8 cellular contexts compared by ENCODE assay signal in genomic region chr19:10259162-10259905, GRCh38. TPM values are rescaled to one million over a fixed set of nuclear protein-coding genes. Genes with fewer than 3 reads are reported as not detected.
DNase-seq lines count a peak whose midpoint lies in the region; ATAC-seq, FAIRE-seq and TF ChIP-seq lines count a peak whose summit lies in the region.

No MANE protein-coding gene starts in this region.

- H3K27ac ChIP-seq in substantia nigra (ENCODE audit: low read depth, low read length, poor library complexity, severe bottlenecking) = no peak overlapping the region

- peak; percentile 70 for TF ChIP-seq CTCF in D721Med (IDR thresholded peaks at IDR 0.05; ENCODE audit: insufficient read depth, missing control alignments)
- TF ChIP-seq CTCF in fibroblast of villous mesenchyme (IDR thresholded peaks at IDR 0.05; ENCODE audit: insufficient read depth, low read depth, low read length) = peak; percentile 80

- no peak overlapping the region for H3K4me3 ChIP-seq in fibroblast of villous mesenchyme (ENCODE audit: low read depth, low read length)

- no peak for TF ChIP-seq POLR2A in GM18505 (IDR thresholded peaks at IDR 0.05; ENCODE audit: borderline replicate concordance, extremely low read depth, insufficient read depth, insufficient read length)

- FAIRE-seq in D721Med (lab: Jason Lieb, UNC) = no peak

- DNase-seq in D721Med (ENCODE audit: insufficient read length, low spot score) = no peak
- DNase-seq in Kasumi-1 (lab: John Stamatoyannopoulos, UW) = peak; percentile 83 to 93
- peak; percentile 89 for DNase-seq in RPMI8226
- peak; percentile 67 for DNase-seq in activated T-helper 1 cell treated with Interleukin-2 at 50 U/mL for 16 hours (ENCODE audit: low read depth)
- DNase-seq in fibroblast of villous mesenchyme (ENCODE audit: low read depth) = peak; percentile 83
- peak; percentile 55 for DNase-seq in non-pigmented ciliary epithelial cell (ENCODE audit: low read depth)
- DNase-seq in substantia nigra (lab: John Stamatoyannopoulos, UW) = peak in 38 of 49 donors; percentile 4 to 72 (median 28)

- ATAC-seq in GM18505 (IDR thresholded peaks at IDR 0.05; ENCODE audit: unreplicated experiment) = no peak

RNA-seq across cellular contexts. Expression of gene MRPL4, which starts 7.3 kb away (rescaled TPM):
- 42.3 and 51.5 TPM in 2 replicates for total RNA-seq in fibroblast of villous mesenchyme

RNA-seq across cellular contexts. Expression of gene ICAM1, which starts 11.6 kb away (rescaled TPM):
- 75.1 and 244 TPM in 2 replicates for total RNA-seq in fibroblast of villous mesenchyme

RNA-seq across cellular contexts. Expression of gene ICAM4, which starts 27.4 kb away (rescaled TPM):
- total RNA-seq in fibroblast of villous mesenchyme = 3.2 and 4.7 TPM in 2 replicates

RNA-seq across cellular contexts. Expression of gene S1PR2, which starts 28.2 kb away (rescaled TPM):
- total RNA-seq in fibroblast of villous mesenchyme = 33.2 and 35.4 TPM in 2 replicates

RNA-seq across cellular contexts. Expression of gene ICAM5, which starts 30.4 kb away (rescaled TPM):
- 5.5 and 11.7 TPM in 2 replicates for total RNA-seq in fibroblast of villous mesenchyme
